1 cellular context compared by ENCODE assay signal in genomic region chr16:69311115-69311532, GRCh38.
TF ChIP-seq lines count a peak whose summit lies in the region.

VPS4A (plus strand) TSS chr16:69311350; CDS start chr16:69311512, 162 bp downstream.

TF ChIP-seq in HepG2, 621 proteins besides CTCF, POLR2A, EP300 and RAD21 (continued from another document and continues in another):
- TF ChIP-seq PRDM15 (CRISPR knock-in tag; IDR thresholded peaks at IDR 0.05) (peak; percentile 33; the same call in 1 of the 2 replicates), ARNT (IDR thresholded peaks at IDR 0.05) (no peak), TBL1XR1 (IDR thresholded peaks at IDR 0.05; ENCODE audit: borderline replicate concordance, low read length, partially characterized antibody) (peak; percentile 27), PAF1 (CRISPR knock-in tag; IDR thresholded peaks at IDR 0.05) (no peak), SRSF1 (optimal IDR thresholded peaks at IDR 0.05; ENCODE audit: low read depth, low read length) (no peak), ZNF746 (CRISPR knock-in tag; IDR thresholded peaks at IDR 0.05) (no peak), MAF1 (CRISPR knock-in tag; IDR thresholded peaks at IDR 0.05; ENCODE audit: borderline replicate concordance) (no peak), ZNF317 (CRISPR knock-in tag; IDR thresholded peaks at IDR 0.05) (no peak), MYPOP (CRISPR knock-in tag; IDR thresholded peaks at IDR 0.05) (peak; percentile 61), ISX (CRISPR knock-in tag; conservative IDR thresholded peaks at IDR 0.05) (no peak), ZNF318 (CRISPR knock-in tag; IDR thresholded peaks at IDR 0.05) (no peak), CENPX (CRISPR knock-in tag; IDR thresholded peaks at IDR 0.05) (no peak), NCOA5 (CRISPR knock-in tag; IDR thresholded peaks at IDR 0.05) (no peak), NCOA2 (CRISPR knock-in tag; IDR thresholded peaks at IDR 0.05) (no peak), ATF4 (CRISPR knock-in tag; IDR thresholded peaks at IDR 0.05) (peak in 1 of 2 experiments; percentile 54; a peak in 2 of 4 replicates), RELA (CRISPR knock-in tag; IDR thresholded peaks at IDR 0.05) (no peak), TFDP1 (CRISPR knock-in tag; IDR thresholded peaks at IDR 0.05; ENCODE audit: borderline replicate concordance) (peak; percentile 68; the same call in 1 of the 2 replicates), LRRFIP1 (CRISPR knock-in tag; conservative IDR thresholded peaks at IDR 0.05) (no peak), NFAT5 (CRISPR knock-in tag; IDR thresholded peaks at IDR 0.05) (peak; percentile 84), SMAD3 (CRISPR knock-in tag; IDR thresholded peaks at IDR 0.05) (no peak), NCOA1 (CRISPR knock-in tag; IDR thresholded peaks at IDR 0.05) (no peak), DRAP1 (CRISPR knock-in tag; IDR thresholded peaks at IDR 0.05) (peak; percentile 66; the same call in 1 of the 2 replicates), ARHGAP35 (CRISPR knock-in tag; IDR thresholded peaks at IDR 0.05; ENCODE audit: borderline replicate concordance) (no peak), ZNF12 (CRISPR knock-in tag; IDR thresholded peaks at IDR 0.05) (no peak), ZNF660 (CRISPR knock-in tag; IDR thresholded peaks at IDR 0.05; ENCODE audit: borderline replicate concordance, low read depth) (no peak), BCL3 (CRISPR knock-in tag; IDR thresholded peaks at IDR 0.05) (peak; percentile 79), MXD1 (CRISPR knock-in tag; IDR thresholded peaks at IDR 0.05) (no peak)
